1 cellular context compared by ENCODE assay signal in the genomic region with DNA sequence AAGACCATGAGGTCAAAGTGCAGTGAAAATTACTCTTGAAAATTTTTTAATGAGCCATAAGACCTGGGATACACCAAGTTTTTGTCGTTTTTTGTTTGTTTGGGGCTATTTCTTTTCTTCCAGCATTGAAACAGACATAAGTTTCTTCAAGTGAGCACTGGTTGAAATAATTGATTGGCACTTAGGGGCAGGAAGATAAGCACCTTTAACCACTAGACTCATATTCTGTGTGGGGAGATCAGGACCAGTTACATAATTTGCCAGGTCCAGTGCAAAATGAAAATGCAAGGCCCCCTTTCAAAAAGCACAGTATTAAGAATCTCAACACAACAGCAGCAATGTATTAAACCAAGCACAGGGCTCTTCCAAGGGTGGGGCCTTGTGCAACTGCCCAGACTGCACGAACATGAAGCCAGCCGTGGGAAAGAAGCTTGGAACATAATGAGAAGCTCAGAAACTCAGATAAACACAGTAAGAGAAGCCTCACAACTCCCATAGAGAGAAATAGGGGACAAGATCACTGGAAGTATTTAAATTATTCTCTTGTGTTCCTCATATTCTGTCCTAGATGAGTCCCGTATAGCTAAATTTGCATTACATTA.
A peak's percentile ranks its signal among the peaks of the same experiment; 100 is the strongest.
TF ChIP-seq lines count a peak whose summit lies in the region.

No MANE protein-coding gene starts in this region.

TF ChIP-seq in K562, 482 proteins besides CTCF, POLR2A, EP300 and RAD21 (continued from another document):
- TF ChIP-seq, protein P1, sequence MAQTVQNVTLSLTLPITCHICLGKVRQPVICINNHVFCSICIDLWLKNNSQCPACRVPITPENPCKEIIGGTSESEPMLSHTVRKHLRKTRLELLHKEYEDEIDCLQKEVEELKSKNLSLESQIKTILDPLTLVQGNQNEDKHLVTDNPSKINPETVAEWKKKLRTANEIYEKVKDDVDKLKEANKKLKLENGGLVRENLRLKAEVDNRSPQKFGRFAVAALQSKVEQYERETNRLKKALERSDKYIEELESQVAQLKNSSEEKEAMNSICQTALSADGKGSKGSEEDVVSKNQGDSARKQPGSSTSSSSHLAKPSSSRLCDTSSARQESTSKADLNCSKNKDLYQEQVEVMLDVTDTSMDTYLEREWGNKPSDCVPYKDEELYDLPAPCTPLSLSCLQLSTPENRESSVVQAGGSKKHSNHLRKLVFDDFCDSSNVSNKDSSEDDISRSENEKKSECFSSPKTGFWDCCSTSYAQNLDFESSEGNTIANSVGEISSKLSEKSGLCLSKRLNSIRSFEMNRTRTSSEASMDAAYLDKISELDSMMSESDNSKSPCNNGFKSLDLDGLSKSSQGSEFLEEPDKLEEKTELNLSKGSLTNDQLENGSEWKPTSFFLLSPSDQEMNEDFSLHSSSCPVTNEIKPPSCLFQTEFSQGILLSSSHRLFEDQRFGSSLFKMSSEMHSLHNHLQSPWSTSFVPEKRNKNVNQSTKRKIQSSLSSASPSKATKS (CRISPR knock-in tag; IDR thresholded peaks at IDR 0.05): no peak
- peak; percentile 35; the same call in 1 of the 2 replicates for TF ChIP-seq CBFA2T2 (conservative IDR thresholded peaks at IDR 0.05)
- no peak for TF ChIP-seq CBX1 (IDR thresholded peaks at IDR 0.05; ENCODE audit: low read depth)
- no peak for TF ChIP-seq HDAC6 (IDR thresholded peaks at IDR 0.05; ENCODE audit: low read depth, low read length)
- no peak for TF ChIP-seq ESRRA (IDR thresholded peaks at IDR 0.05; ENCODE audit: borderline replicate concordance, low read depth)
- TF ChIP-seq ARID1B (IDR thresholded peaks at IDR 0.05): peak; percentile 39; the same call in 1 of the 2 replicates
- TF ChIP-seq, protein P2, sequence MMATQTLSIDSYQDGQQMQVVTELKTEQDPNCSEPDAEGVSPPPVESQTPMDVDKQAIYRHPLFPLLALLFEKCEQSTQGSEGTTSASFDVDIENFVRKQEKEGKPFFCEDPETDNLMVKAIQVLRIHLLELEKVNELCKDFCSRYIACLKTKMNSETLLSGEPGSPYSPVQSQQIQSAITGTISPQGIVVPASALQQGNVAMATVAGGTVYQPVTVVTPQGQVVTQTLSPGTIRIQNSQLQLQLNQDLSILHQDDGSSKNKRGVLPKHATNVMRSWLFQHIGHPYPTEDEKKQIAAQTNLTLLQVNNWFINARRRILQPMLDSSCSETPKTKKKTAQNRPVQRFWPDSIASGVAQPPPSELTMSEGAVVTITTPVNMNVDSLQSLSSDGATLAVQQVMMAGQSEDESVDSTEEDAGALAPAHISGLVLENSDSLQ (IDR thresholded peaks at IDR 0.05): peak; percentile 68
- no peak for TF ChIP-seq SIN3A (IDR thresholded peaks at IDR 0.05; ENCODE audit: borderline replicate concordance in 2 of 2, control insufficient read depth in 1 of 2, low read depth in 2 of 2, low read length in 2 of 2)
- peak; percentile 42; the same call in 1 of the 2 replicates for TF ChIP-seq TAL1 (IDR thresholded peaks at IDR 0.05)
- TF ChIP-seq XRCC4 (IDR thresholded peaks at IDR 0.05; ENCODE audit: extremely low read depth, insufficient read depth, insufficient read length): no peak
- no peak for TF ChIP-seq KHSRP (IDR thresholded peaks at IDR 0.05)
- TF ChIP-seq, protein P3, sequence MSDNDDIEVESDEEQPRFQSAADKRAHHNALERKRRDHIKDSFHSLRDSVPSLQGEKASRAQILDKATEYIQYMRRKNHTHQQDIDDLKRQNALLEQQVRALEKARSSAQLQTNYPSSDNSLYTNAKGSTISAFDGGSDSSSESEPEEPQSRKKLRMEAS (CRISPR knock-in tag; IDR thresholded peaks at IDR 0.05): no peak
- TF ChIP-seq TEAD2 (tag; IDR thresholded peaks at IDR 0.05): no peak
- TF ChIP-seq, protein P4, sequence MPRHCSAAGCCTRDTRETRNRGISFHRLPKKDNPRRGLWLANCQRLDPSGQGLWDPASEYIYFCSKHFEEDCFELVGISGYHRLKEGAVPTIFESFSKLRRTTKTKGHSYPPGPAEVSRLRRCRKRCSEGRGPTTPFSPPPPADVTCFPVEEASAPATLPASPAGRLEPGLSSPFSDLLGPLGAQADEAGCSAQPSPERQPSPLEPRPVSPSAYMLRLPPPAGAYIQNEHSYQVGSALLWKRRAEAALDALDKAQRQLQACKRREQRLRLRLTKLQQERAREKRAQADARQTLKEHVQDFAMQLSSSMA (CRISPR knock-in tag; IDR thresholded peaks at IDR 0.05): no peak
- TF ChIP-seq ZNF197 (CRISPR knock-in tag; IDR thresholded peaks at IDR 0.05; ENCODE audit: low read depth): no peak
- no peak for TF ChIP-seq BRD4 (IDR thresholded peaks at IDR 0.05)
- TF ChIP-seq, protein P5, sequence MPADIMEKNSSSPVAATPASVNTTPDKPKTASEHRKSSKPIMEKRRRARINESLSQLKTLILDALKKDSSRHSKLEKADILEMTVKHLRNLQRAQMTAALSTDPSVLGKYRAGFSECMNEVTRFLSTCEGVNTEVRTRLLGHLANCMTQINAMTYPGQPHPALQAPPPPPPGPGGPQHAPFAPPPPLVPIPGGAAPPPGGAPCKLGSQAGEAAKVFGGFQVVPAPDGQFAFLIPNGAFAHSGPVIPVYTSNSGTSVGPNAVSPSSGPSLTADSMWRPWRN (IDR thresholded peaks at IDR 0.05; ENCODE audit: low read depth): no peak
- no peak for TF ChIP-seq CXXC5 (CRISPR knock-in tag; IDR thresholded peaks at IDR 0.05)
- no peak for TF ChIP-seq RCOR1 (IDR thresholded peaks at IDR 0.05; ENCODE audit: borderline replicate concordance in 1 of 2, low read depth in 2 of 2, low read length in 2 of 2)
- TF ChIP-seq DMBX1 (CRISPR knock-in tag; IDR thresholded peaks at IDR 0.05; ENCODE audit: borderline replicate concordance): no peak
- no peak for TF ChIP-seq ESRRB (CRISPR knock-in tag; IDR thresholded peaks at IDR 0.05; ENCODE audit: borderline replicate concordance)
- no peak for TF ChIP-seq MTA1 (IDR thresholded peaks at IDR 0.05; ENCODE audit: borderline replicate concordance)
- peak; percentile 17; the same call in 1 of the 2 replicates for TF ChIP-seq SMARCA4 (IDR thresholded peaks at IDR 0.05)
- TF ChIP-seq HDAC2 (IDR thresholded peaks at IDR 0.05): no peak
- TF ChIP-seq ELF2 (CRISPR knock-in tag; IDR thresholded peaks at IDR 0.05): no peak
- TF ChIP-seq FOXM1 (IDR thresholded peaks at IDR 0.05; ENCODE audit: low read depth): no peak
- TF ChIP-seq FOXM1 (CRISPR knock-in tag; IDR thresholded peaks at IDR 0.05; ENCODE audit: low read depth): no peak
- TF ChIP-seq ZC3H11A (IDR thresholded peaks at IDR 0.05; ENCODE audit: low read depth, low read length): no peak
- TF ChIP-seq WHSC1 (IDR thresholded peaks at IDR 0.05; ENCODE audit: low read length): no peak
- TF ChIP-seq YBX1 (IDR thresholded peaks at IDR 0.05): no peak
- TF ChIP-seq MBD2 (IDR thresholded peaks at IDR 0.05; ENCODE audit: borderline replicate concordance, low read depth): no peak
- peak; percentile 65 for TF ChIP-seq CBFA2T3 (IDR thresholded peaks at IDR 0.05)
- TF ChIP-seq DNMT1 (IDR thresholded peaks at IDR 0.05): no peak
- no peak for TF ChIP-seq ZNF232 (CRISPR knock-in tag; IDR thresholded peaks at IDR 0.05)
